ENCODE assay signal across 9 cellular contexts in genomic region chr20:19964289-19965263, GRCh38. TPM values are rescaled to one million over a fixed set of nuclear protein-coding genes. Genes with fewer than 3 reads are reported as not detected.
DNase-seq lines count a peak whose midpoint lies in the region; ATAC-seq and TF ChIP-seq lines count a peak whose summit lies in the region.
"Had no signal": no experiment of that assay in that cellular context is flagged by ENCODE, and none has a peak within 500 bp of the region (broad histone marks: within the 10 kb centered on the region; RNA-seq: fewer than 3 reads in every experiment).

No MANE protein-coding gene starts in this region.

- no peaks in the 10 kb centered on the region for H3K9me2 ChIP-seq in PC-9 (ENCODE audit: insufficient read depth)

- H3F3A ChIP-seq in PC-9 (ENCODE audit: insufficient read depth, low read depth) = peaks cover 32% of the 10 kb centered on the region; the same call in 1 of the 2 replicates

- H3K27me3 Mint-ChIP-seq in T-helper 17 cell = no peaks in the 10 kb centered on the region
- no peaks in the 10 kb centered on the region for H3K27me3 Mint-ChIP-seq in activated CD8-positive, alpha-beta T cell treated with anti-CD3 and anti-CD28 coated beads for 36 hours

- H3K9me3 ChIP-seq in PC-9 (ENCODE audit: insufficient read depth, low read depth) (no peaks in the 10 kb centered on the region), fibroblast of lung (ENCODE audit: control insufficient read depth, insufficient read depth, low read depth, low read length) (no peaks in the 10 kb centered on the region), trophoblast cell (ENCODE audit: insufficient read depth, low read depth, low read length) (no peaks in the 10 kb centered on the region), T-helper 17 cell (ENCODE audit: control insufficient read depth, low read length, poor library complexity, severe bottlenecking) (no peaks in the 10 kb centered on the region)

- H3K23ac ChIP-seq in trophoblast cell (ENCODE audit: low read length) = no peak overlapping the region

- H4K12ac ChIP-seq in trophoblast cell (ENCODE audit: low read depth, low read length) = no peak overlapping the region

- peak overlapping the region; percentile 55 for H3K27ac ChIP-seq in PC-9
- peak overlapping the region; percentile 46 for H3K27ac ChIP-seq in fibroblast of lung (ENCODE audit: insufficient read depth, low read length)
- H3K27ac ChIP-seq in trophoblast cell (ENCODE audit: low read depth, low read length) = peak overlapping the region; percentile 69

- H2BK12ac ChIP-seq in trophoblast cell (ENCODE audit: low read length) = peak overlapping the region; percentile 89

- DNase-seq in DMS53 treated with DMSO at 0.1 percent for 48 hours (lab: John Stamatoyannopoulos, UW; ENCODE audit: unreplicated experiment) (peak; percentile 70), PC-9 (peak; percentile 41 to 90), fibroblast of lung (ENCODE audit: low read depth in 2 of 2) (peak; percentile 86 to 91), trophoblast cell (peak; percentile 68 to 73), NCI-H526 (lab: John Stamatoyannopoulos, UW) (no peak), T-helper 17 cell (no peak)
- DNase-seq in effector CD8-positive, alpha-beta T cell (lab: John Stamatoyannopoulos, UW) = no peak
- DNase-seq in activated CD8-positive, alpha-beta T cell treated with anti-CD3 and anti-CD28 coated beads for 36 hours = no peak
- DNase-seq: erythroblast had no signal

- no TSS peak for BruUV-seq in PC-9 (replicated peaks; lab: Mats Ljungman, UMichigan)

- POLR2A ChIA-PET in PC-9 (lab: Charles Lee; ENCODE audit: unreplicated experiment) = interaction anchor here (0.6 to 0.8 kb wide), 4 partner anchors 12 to 271 kb away, joined by 4 to 6 read pairs (median 4); partner anchors contain the start of gene RIN2
- POLR2A ChIA-PET in activated CD8-positive, alpha-beta T cell treated with anti-CD3 and anti-CD28 coated beads for 36 hours (lab: Charles Lee) = no interaction called here

- H3K9ac ChIP-seq in fibroblast of lung (ENCODE audit: insufficient read depth, low read length) (no peak overlapping the region), trophoblast cell (ENCODE audit: low read length) (no peak overlapping the region)

- peak overlapping the region; percentile 79 for H2BK5ac ChIP-seq in trophoblast cell (ENCODE audit: low read depth, low read length, poor library complexity)

- H4K20me1 ChIP-seq in PC-9 (ENCODE audit: insufficient read depth) = no peaks in the 10 kb centered on the region
- no peaks in the 10 kb centered on the region for H4K20me1 ChIP-seq in fibroblast of lung (ENCODE audit: control insufficient read depth, extremely low read depth, insufficient read depth, low read length)

- H3K4me2 ChIP-seq in PC-9 = peak overlapping the region; percentile 46
- H3K4me2 ChIP-seq in fibroblast of lung (ENCODE audit: extremely low read depth, insufficient read depth, low read length) = peak overlapping the region; percentile 36
- no peak overlapping the region for H3K4me2 ChIP-seq in trophoblast cell (ENCODE audit: low read length)

- no peaks in the 10 kb centered on the region for H3K9me3 Mint-ChIP-seq in activated CD8-positive, alpha-beta T cell treated with anti-CD3 and anti-CD28 coated beads for 36 hours

- peaks cover under 1% of the 10 kb centered on the region for H3K36me3 Mint-ChIP-seq in T-helper 17 cell (ENCODE audit: low read depth)
- H3K36me3 Mint-ChIP-seq in activated CD8-positive, alpha-beta T cell treated with anti-CD3 and anti-CD28 coated beads for 36 hours (ENCODE audit: low read depth) = no peaks in the 10 kb centered on the region

- H3K36me3 ChIP-seq in PC-9 (ENCODE audit: low read depth) = no peaks in the 10 kb centered on the region
- H3K36me3 ChIP-seq in fibroblast of lung (ENCODE audit: control insufficient read depth, insufficient read depth, low read length) = no peaks in the 10 kb centered on the region
- peaks cover 6 to 21% of the 10 kb centered on the region in 2 experiments for H3K36me3 ChIP-seq in trophoblast cell (ENCODE audit: control insufficient read depth in 1 of 2, insufficient read depth in 2 of 2, low read length in 2 of 2)

- H3K4me1 ChIP-seq in PC-9 (replicated peaks; ENCODE audit: insufficient read depth) = peaks cover 53% of the 10 kb centered on the region
- H3K4me1 ChIP-seq in fibroblast of lung (ENCODE audit: control insufficient read depth, extremely low read depth, insufficient read depth, low read length) = peaks cover 9% of the 10 kb centered on the region
- H3K4me1 ChIP-seq in trophoblast cell (ENCODE audit: control insufficient read depth in 1 of 2, insufficient read depth in 2 of 2, low read length in 2 of 2) = peaks cover 30 to 31% of the 10 kb centered on the region in 2 experiments

- peaks cover 33% of the 10 kb centered on the region for H3K79me1 ChIP-seq in trophoblast cell (ENCODE audit: low read length)

- H3K4ac ChIP-seq in trophoblast cell (ENCODE audit: low read depth, low read length) = no peak overlapping the region

- no peak overlapping the region for H2AFZ ChIP-seq in PC-9
- H2AFZ ChIP-seq in fibroblast of lung (ENCODE audit: low read length) = no peak overlapping the region
- peak overlapping the region; percentile 37 for H2AFZ ChIP-seq in trophoblast cell (ENCODE audit: insufficient read depth, low read length, poor library complexity)

- no peak overlapping the region for H3K27ac Mint-ChIP-seq in T-helper 17 cell
- H3K27ac Mint-ChIP-seq in activated CD8-positive, alpha-beta T cell treated with anti-CD3 and anti-CD28 coated beads for 36 hours = no peak overlapping the region

- intact Hi-C loops in PC-9 (cut with micrococcal nuclease; ENCODE audit: unreplicated experiment) = no loop called here
- intact Hi-C loops in activated CD8-positive, alpha-beta T cell treated with anti-CD3 and anti-CD28 coated beads for 36 hours (cut with micrococcal nuclease) = no loop called here

- peak overlapping the region; percentile 95 for H4K91ac ChIP-seq in trophoblast cell (ENCODE audit: low read depth, low read length)

- no peak overlapping the region for H3K4me3 Mint-ChIP-seq in T-helper 17 cell
- H3K4me3 Mint-ChIP-seq in activated CD8-positive, alpha-beta T cell treated with anti-CD3 and anti-CD28 coated beads for 36 hours = no peak overlapping the region

- H4K8ac ChIP-seq in trophoblast cell (ENCODE audit: low read depth, low read length) = peak overlapping the region; percentile 21

- H3K4me1 Mint-ChIP-seq in T-helper 17 cell = peaks cover 21% of the 10 kb centered on the region
- peaks cover 15% of the 10 kb centered on the region for H3K4me1 Mint-ChIP-seq in activated CD8-positive, alpha-beta T cell treated with anti-CD3 and anti-CD28 coated beads for 36 hours (ENCODE audit: low read depth)

- peak overlapping the region; percentile 98 for H2AK5ac ChIP-seq in trophoblast cell (ENCODE audit: low read length)

- no peak for ATAC-seq in T-helper 17 cell
- ATAC-seq in activated CD8-positive, alpha-beta T cell treated with anti-CD3 and anti-CD28 coated beads for 36 hours = no peak

- H3K14ac ChIP-seq in trophoblast cell (ENCODE audit: low read length) = peak overlapping the region; percentile 78

- TF ChIP-seq CTCF in PC-9 (conservative IDR thresholded peaks at IDR 0.05) (no peak), fibroblast of lung (conservative IDR thresholded peaks at IDR 0.05 in 1 of 2, IDR thresholded peaks at IDR 0.05 in 1 of 2; ENCODE audit: low read depth in 1 of 2, low read length in 2 of 2) (no peak)
- no peak for TF ChIP-seq CTCF in activated CD8-positive, alpha-beta T cell treated with anti-CD3 and anti-CD28 coated beads for 36 hours (IDR thresholded peaks at IDR 0.05)

- no CpG with 5 or more reads among the region's 15 CpGs for WGBS in trophoblast cell (ENCODE audit: extremely low coverage, insufficient coverage, insufficient read length)

- H3K4me3 ChIP-seq in PC-9 (no peak overlapping the region), fibroblast of lung (replicated peaks in 1 of 4; ENCODE audit: control extremely low read depth in 1 of 4, insufficient read depth in 1 of 4, low read depth in 3 of 4, low read length in 4 of 4) (no peak overlapping the region), trophoblast cell (ENCODE audit: low read depth, low read length) (no peak overlapping the region)

- CTCF ChIA-PET in PC-9 (lab: Charles Lee) = no interaction called here
- CTCF ChIA-PET in activated CD8-positive, alpha-beta T cell treated with anti-CD3 and anti-CD28 coated beads for 36 hours (lab: Charles Lee) = no interaction called here

- H3K18ac ChIP-seq in trophoblast cell (ENCODE audit: low read length) = peak overlapping the region; percentile 87

- H3K79me2 ChIP-seq in PC-9 (ENCODE audit: low read depth) = no peaks in the 10 kb centered on the region
- no peaks in the 10 kb centered on the region for H3K79me2 ChIP-seq in fibroblast of lung (ENCODE audit: control insufficient read depth, insufficient read depth, low read length)
- peaks cover 2% of the 10 kb centered on the region for H3K79me2 ChIP-seq in trophoblast cell (ENCODE audit: control insufficient read depth, insufficient read depth, low read length, poor library complexity)

- peak overlapping the region; percentile 90 for H2BK120ac ChIP-seq in trophoblast cell (ENCODE audit: insufficient read depth, low read length, poor library complexity)

- H3K27me3 ChIP-seq in PC-9 (ENCODE audit: insufficient read depth, low read depth) = no peaks in the 10 kb centered on the region
- no peaks in the 10 kb centered on the region for H3K27me3 ChIP-seq in fibroblast of lung (ENCODE audit: control insufficient read depth, insufficient read depth, low read length)
- H3K27me3 ChIP-seq in trophoblast cell (ENCODE audit: insufficient read depth, low read length) = no peaks in the 10 kb centered on the region

RNA-seq across cellular contexts. Expression of gene NAA20, which starts 52.6 kb away (rescaled TPM):
- total RNA-seq in PC-9 (2021) = 167 and 168 TPM in 2 replicates
- total RNA-seq in fibroblast of lung = 37.8 and 42.4 TPM in 2 replicates
- 82.6 and 83.2 TPM in 2 replicates for polyA plus RNA-seq in fibroblast of lung
- 63.0 and 72.7 TPM in 2 replicates for polyA plus RNA-seq in fibroblast of lung (2012)
- 3.9 and 8.1 TPM in 2 replicates for polyA minus RNA-seq in fibroblast of lung (ENCODE audit: low replicate concordance)
- polyA plus RNA-seq in trophoblast cell (2013) = 42.9 and 45.3 TPM in 2 replicates
- 10 to 100 TPM; 22.4 to 25.3 TPM for total RNA-seq in T-helper 17 cell
- 100 to 1,000 TPM in 1 of 2 experiments, 10 to 100 TPM in 1; 99.8 to 100 TPM for total RNA-seq in activated CD8-positive, alpha-beta T cell treated with anti-CD3 and anti-CD28 coated beads for 36 hours

Comparison
In these comparisons a context has a peak if more than half of its experiments do, and no peak if none do; other contexts are left out.
1. DNase-seq: peak in DMS53 treated with DMSO at 0.1 percent for 48 hours (single experiment), PC-9 (2 of 2), fibroblast of lung (2 of 2) and trophoblast cell (2 of 2); none in NCI-H526 (0 of 2), T-helper 17 cell (0 of 3), effector CD8-positive, alpha-beta T cell (single experiment) and activated CD8-positive, alpha-beta T cell treated with anti-CD3 and anti-CD28 coated beads for 36 hours (single experiment).
2. Peak in every context shown above with its lines, with median percentiles within 50 percentile points of each other: H3K27ac ChIP-seq.